Comparison of ENCODE assay signal across 6 cellular contexts in genomic region chrX:29196501-29196900, GRCh38.
"Had no signal": no experiment of that assay in that cellular context is flagged by ENCODE, and none has a peak within 500 bp of the region (broad histone marks: within the 10 kb centered on the region; RNA-seq: fewer than 3 reads in every experiment).

No MANE protein-coding gene starts in this region.

- H3K4me1 Mint-ChIP-seq: GM23338 had no signal

- H3K4me2 ChIP-seq: GM23338 had no signal

- H3K9me3 Mint-ChIP-seq: GM23338 had no signal

- H3K4me3 Mint-ChIP-seq: GM23338, H9 had no signal

- H3K4me3 ChIP-seq: GM23338, K562 had no signal

- H3K27ac ChIP-seq: HL-60 had no signal

- H2AFZ ChIP-seq: GM23338 had no signal

- H3K27ac Mint-ChIP-seq: GM23338, H9 had no signal

- DNase-seq: H9, HCEC 1CT, IMR-90 had no signal

- ATAC-seq: GM23338, K562 had no signal
